ENCODE assay signal across 22 cellular contexts in the genomic region with DNA sequence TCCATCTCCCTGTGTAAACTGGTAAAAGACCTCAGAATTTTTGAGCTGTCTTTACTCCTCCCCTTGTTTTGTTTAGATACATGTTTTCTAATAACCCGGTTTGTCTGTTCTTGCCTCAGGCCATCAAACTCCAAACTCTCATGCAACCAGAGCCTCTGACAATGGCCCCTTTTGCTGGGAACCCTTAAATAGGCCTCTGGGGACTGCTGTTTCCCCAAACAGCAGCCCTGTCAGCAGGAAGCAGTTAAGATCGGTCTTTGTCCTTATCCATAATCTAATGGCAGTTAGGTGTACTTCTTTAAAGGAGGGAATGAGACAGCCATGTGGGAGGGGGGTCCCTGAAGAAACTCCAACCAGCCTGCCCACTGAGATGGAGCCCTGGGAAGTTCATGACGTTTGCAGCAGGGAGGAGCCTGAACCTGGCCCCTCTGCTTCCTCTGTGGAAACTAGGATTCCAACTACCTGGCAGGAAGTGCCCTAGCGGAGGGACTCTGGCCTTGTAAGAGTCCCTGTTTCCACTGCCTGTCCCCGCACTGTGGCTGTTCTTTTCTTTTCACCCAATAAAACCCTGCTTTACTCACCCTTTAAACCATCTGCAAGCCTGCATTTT.
"Had no signal": no experiment of that assay in that cellular context is flagged by ENCODE, and none has a peak within 500 bp of the region (broad histone marks: within the 10 kb centered on the region; RNA-seq: fewer than 3 reads in every experiment).

No MANE protein-coding gene starts in this region.

- H3K36me3 ChIP-seq: left ventricle myocardium inferior, lower lobe of right lung, neutrophil, spleen, tibial artery, upper lobe of right lung, vagina had no signal

- H3K4me3 ChIP-seq: left ventricle myocardium inferior, lower lobe of right lung, spleen, tibial artery, upper lobe of right lung, vagina had no signal

- H3K9me3 ChIP-seq: lower lobe of right lung, neutrophil, tibial artery, upper lobe of right lung, vagina had no signal

- H3K4me1 ChIP-seq: foreskin keratinocyte, left ventricle myocardium inferior, lower lobe of right lung, spleen, tibial artery, upper lobe of right lung, vagina had no signal

- H3K27ac ChIP-seq: foreskin keratinocyte, left ventricle myocardium inferior, lower lobe of right lung, neutrophil, spleen, tibial artery, upper lobe of right lung, vagina had no signal

- DNase-seq: effector memory CD8-positive, alpha-beta T cell; foreskin keratinocyte; kidney; left cardiac atrium; left ventricle myocardium inferior; lower lobe of right lung; midbrain; posterior cingulate gyrus; spleen; stimulated activated CD4-positive, alpha-beta T cell treated with anti-CD3 and anti-CD28 coated beads, Interleukin-15, amount 100 ng/mL, for 24 hours; stimulated activated CD4-positive, alpha-beta T cell treated with anti-CD3 and anti-CD28 coated beads, Interleukin-1b, Interleukin-23, amount 100 ng/mL, for 48 hours; stimulated activated CD4-positive, alpha-beta T cell treated with anti-CD3 and anti-CD28 coated beads, Interleukin-4, amount 100 ng/mL, for 24 hours; tibial artery; upper lobe of right lung had no signal

- H3K27me3 Mint-ChIP-seq: dendritic cell treated with granulocyte-macrophage colony-stimulating factor and Interleukin-4, amounts not matched to agents 40 ng/mL and 50 ng/mL, for 4 days; effector memory CD8-positive, alpha-beta T cell; memory B cell; natural killer cell treated with Interleukin-12 subunit alpha and Interleukin-12 subunit beta and Interleukin-15 and Interleukin-18, amount 100 ng/mL, for 72 hours; stimulated activated memory B cell treated with anti-CD40 and anti-IgM and Interleukin-4, amounts not matched to agents 10 μg/mL and 1 μg/mL and 100 μg/mL, for 72 hours; stimulated activated naive CD8-positive, alpha-beta T cell treated with anti-CD3 and anti-CD28 coated beads, Interleukin-15, Interleukin-2, amounts not matched to agents 100 ng/mL and 50 ng/mL, for 24 hours had no signal

- H3K27me3 ChIP-seq: foreskin keratinocyte, neutrophil, spleen, tibial artery, upper lobe of right lung, vagina had no signal

- H3K4me1 Mint-ChIP-seq: memory B cell; stimulated activated memory B cell treated with anti-CD40 and anti-IgM and Interleukin-4, amounts not matched to agents 10 μg/mL and 1 μg/mL and 100 μg/mL, for 72 hours had no signal

- H3K27ac Mint-ChIP-seq: dendritic cell treated with granulocyte-macrophage colony-stimulating factor and Interleukin-4, amounts not matched to agents 40 ng/mL and 50 ng/mL, for 4 days; effector memory CD8-positive, alpha-beta T cell; memory B cell; natural killer cell treated with Interleukin-12 subunit alpha and Interleukin-12 subunit beta and Interleukin-15 and Interleukin-18, amount 100 ng/mL, for 72 hours; stimulated activated memory B cell treated with anti-CD40 and anti-IgM and Interleukin-4, amounts not matched to agents 10 μg/mL and 1 μg/mL and 100 μg/mL, for 72 hours; stimulated activated naive CD8-positive, alpha-beta T cell treated with anti-CD3 and anti-CD28 coated beads, Interleukin-15, Interleukin-2, amounts not matched to agents 100 ng/mL and 50 ng/mL, for 24 hours had no signal

- H3K36me3 Mint-ChIP-seq: memory B cell; stimulated activated memory B cell treated with anti-CD40 and anti-IgM and Interleukin-4, amounts not matched to agents 10 μg/mL and 1 μg/mL and 100 μg/mL, for 72 hours had no signal

- H3K4me3 Mint-ChIP-seq: dendritic cell treated with granulocyte-macrophage colony-stimulating factor and Interleukin-4, amounts not matched to agents 40 ng/mL and 50 ng/mL, for 4 days; effector memory CD8-positive, alpha-beta T cell; memory B cell; natural killer cell treated with Interleukin-12 subunit alpha and Interleukin-12 subunit beta and Interleukin-15 and Interleukin-18, amount 100 ng/mL, for 72 hours; stimulated activated memory B cell treated with anti-CD40 and anti-IgM and Interleukin-4, amounts not matched to agents 10 μg/mL and 1 μg/mL and 100 μg/mL, for 72 hours; stimulated activated naive CD8-positive, alpha-beta T cell treated with anti-CD3 and anti-CD28 coated beads, Interleukin-15, Interleukin-2, amounts not matched to agents 100 ng/mL and 50 ng/mL, for 24 hours had no signal

- H3K9me3 Mint-ChIP-seq: dendritic cell treated with granulocyte-macrophage colony-stimulating factor and Interleukin-4, amounts not matched to agents 40 ng/mL and 50 ng/mL, for 4 days had no signal

- ATAC-seq: effector memory CD8-positive, alpha-beta T cell; foreskin keratinocyte; left cardiac atrium; lower lobe of right lung; natural killer cell treated with Interleukin-12 subunit alpha and Interleukin-12 subunit beta and Interleukin-15 and Interleukin-18, amount 100 ng/mL, for 72 hours; sciatic nerve; stimulated activated memory B cell treated with anti-CD40 and anti-IgM and Interleukin-4, amounts not matched to agents 10 μg/mL and 1 μg/mL and 100 μg/mL, for 72 hours; upper lobe of right lung had no signal
